Comparison of ENCODE assay signal across 8 cellular contexts in genomic region chr12:131895640-131896079, GRCh38. TPM values are rescaled to one million over a fixed set of nuclear protein-coding genes. Genes with fewer than 3 reads are reported as not detected.
DNase-seq lines count a peak whose midpoint lies in the region; ATAC-seq and TF ChIP-seq lines count a peak whose summit lies in the region.

No MANE protein-coding gene starts in this region.

- H3K27ac ChIP-seq in adrenal gland (peak overlapping the region; percentile 93 to 98 (median 97)), right lobe of liver (peak overlapping the region; percentile 95 to 100 (median 100)), tibial nerve (peak overlapping the region; percentile 93 to 98 (median 98))

- TF ChIP-seq POLR2A in adrenal gland (IDR thresholded peaks at IDR 0.05) = no peak
- TF ChIP-seq POLR2A in right lobe of liver (IDR thresholded peaks at IDR 0.05) = no peak
- TF ChIP-seq POLR2A in tibial nerve (IDR thresholded peaks at IDR 0.05) = no peak

- WGBS in adrenal gland, 4 donors = 0 to 7% (median 2%) methylated on average over 9 to 12 of the region's 12 CpGs
- WGBS in right lobe of liver (ENCODE audit: insufficient coverage, low coverage, low lambda C conversion rate, missing lambda C conversion rate) = 0% methylated on average over 5 of the region's 12 CpGs
- WGBS in tibial nerve, 2 donors = 0 to 3% methylated on average over 4 to 9 of the region's 12 CpGs

- no peak for DNase-seq in adrenal gland
- no peak for DNase-seq in right lobe of liver
- DNase-seq in tibial nerve (ENCODE audit: low spot score in 2 of 2) = no peak
- no peak for DNase-seq in NAMALWA (ENCODE audit: low spot score)
- no peak for DNase-seq in amniotic stem cell (lab: John Stamatoyannopoulos, UW)
- DNase-seq in germinal center (ENCODE audit: low spot score) = no peak

- no peak for TF ChIP-seq EP300 in tibial nerve (IDR thresholded peaks at IDR 0.05)

- TF ChIP-seq CTCF in adrenal gland (IDR thresholded peaks at IDR 0.05) = no peak
- TF ChIP-seq CTCF in right lobe of liver (IDR thresholded peaks at IDR 0.05) = no peak
- no peak for TF ChIP-seq CTCF in tibial nerve (IDR thresholded peaks at IDR 0.05)

- peak overlapping the region in 3 of 4 donors; percentile 60 to 91 (median 83) for H3K4me3 ChIP-seq in adrenal gland
- peak overlapping the region; percentile 62 to 76 (median 67) for H3K4me3 ChIP-seq in right lobe of liver
- H3K4me3 ChIP-seq in tibial nerve = peak overlapping the region; percentile 54 to 90 (median 68)

- H3K27me3 ChIP-seq in adrenal gland (no peaks in the 10 kb centered on the region), right lobe of liver (no peaks in the 10 kb centered on the region), tibial nerve (no peaks in the 10 kb centered on the region)

- H3K9me3 ChIP-seq in adrenal gland (replicated peaks in 1 of 3) (no peaks in the 10 kb centered on the region), right lobe of liver (no peaks in the 10 kb centered on the region), tibial nerve (no peaks in the 10 kb centered on the region)

- intact Hi-C loops in adrenal gland (cut with DNase I) = no loop called here
- intact Hi-C loops in right lobe of liver (cut with DNase I) = no loop called here

- ATAC-seq in GM19351 (IDR thresholded peaks at IDR 0.05; ENCODE audit: unreplicated experiment) (peak; percentile 20), HG03354 (IDR thresholded peaks at IDR 0.05; ENCODE audit: poor library complexity, severe bottlenecking, unreplicated experiment) (peak; percentile 24), right lobe of liver (no peak)

- H3K36me3 ChIP-seq in adrenal gland (replicated peaks in 1 of 2) (peaks cover 0 to 6% of the 10 kb centered on the region in 2 donors), right lobe of liver (peaks cover 0 to 4% (median 0%) of the 10 kb centered on the region in 4 donors), tibial nerve (peaks cover 0 to 31% (median 0%) of the 10 kb centered on the region in 3 donors)

- H3K4me1 ChIP-seq in adrenal gland (replicated peaks in 1 of 2) (peaks cover 21 to 27% of the 10 kb centered on the region in 2 donors), right lobe of liver (peaks cover 0 to 11% (median 4%) of the 10 kb centered on the region in 4 donors), tibial nerve (peaks cover 0 to 46% (median 12%) of the 10 kb centered on the region in 4 donors)

RNA-seq across cellular contexts. Expression of gene ULK1, which starts 1.2 kb away (rescaled TPM):
- total RNA-seq in adrenal gland = 10 to 100 TPM; 26.6 to 82.1 (median 29.9) TPM
- polyA plus RNA-seq in adrenal gland = 100 to 1,000 TPM in 1 of 3 donors, 10 to 100 TPM in 1, 1 to 10 TPM in 1; 2.9 to 123 (median 54.0) TPM
- 10 to 100 TPM; 14.5 to 39.0 (median 20.5) TPM for total RNA-seq in right lobe of liver
- 10 to 100 TPM; 19.9 to 52.2 (median 38.0) TPM for total RNA-seq in tibial nerve

RNA-seq across cellular contexts. Expression of gene PUS1, which starts 33.4 kb away (rescaled TPM):
- total RNA-seq in adrenal gland (10 to 100 TPM in 7 of 8 donors, 1 to 10 TPM in 1; 10.0 to 46.5 (median 24.5) TPM), right lobe of liver (10 to 100 TPM; 14.7 to 23.1 (median 17.7) TPM), tibial nerve (10 to 100 TPM in 3 of 4 donors, 1 to 10 TPM in 1; 8.3 to 44.1 (median 15.6) TPM)
- polyA plus RNA-seq in adrenal gland = 10 to 100 TPM; 11.7 to 57.4 (median 56.0) TPM

RNA-seq across cellular contexts. Expression of gene EP400, which starts 54.1 kb away (rescaled TPM):
- total RNA-seq in adrenal gland (10 to 100 TPM; 14.5 to 42.4 (median 29.5) TPM), right lobe of liver (10 to 100 TPM; 10.9 to 16.3 (median 13.3) TPM), tibial nerve (10 to 100 TPM; 27.8 to 41.4 (median 32.2) TPM)
- polyA plus RNA-seq in adrenal gland = 10 to 100 TPM; 22.5 to 43.2 (median 28.6) TPM

Comparison
In these comparisons a context has a peak if more than half of its experiments do, and no peak if none do; other contexts are left out.
1. ATAC-seq: peak in GM19351 (single experiment) and HG03354 (single experiment); none in right lobe of liver (0 of 4).
2. Peak in every context shown above with its lines, with median percentiles within 50 percentile points of each other: H3K27ac ChIP-seq and H3K4me3 ChIP-seq.